Comparison of ENCODE assay signal across 8 cellular contexts in genomic region chr10:12710594-12711343, GRCh38.
A peak's percentile ranks its signal among the peaks of the same experiment; 100 is the strongest.
DNase-seq lines count a peak whose midpoint lies in the region; ATAC-seq and TF ChIP-seq lines count a peak whose summit lies in the region.

No MANE protein-coding gene starts in this region.

- H3K4me2 ChIP-seq in OCI-LY7 (ENCODE audit: low read length), result no peak overlapping the region

- H3K4me1 ChIP-seq in OCI-LY7 (ENCODE audit: insufficient read depth, low read length, poor library complexity, severe bottlenecking), result no peaks in the 10 kb centered on the region
- H3K4me1 ChIP-seq in naive thymus-derived CD4-positive, alpha-beta T cell (ENCODE audit: control insufficient read depth in 2 of 2, insufficient read depth in 2 of 2, low read length in 2 of 2), result no peaks in the 10 kb centered on the region

- no TSS peak for BruUV-seq in OCI-LY7 (replicated peaks; lab: Mats Ljungman, UMichigan)

- H3K4me3 ChIP-seq in OCI-LY7 (ENCODE audit: low read depth, low read length, poor library complexity, severe bottlenecking), result no peak overlapping the region
- no peak overlapping the region for H3K4me3 ChIP-seq in epithelial cell of proximal tubule (ENCODE audit: low read depth, low read length)
- H3K4me3 ChIP-seq in naive thymus-derived CD4-positive, alpha-beta T cell (ENCODE audit: low read length), result no peak overlapping the region

- H3K36me3 ChIP-seq in OCI-LY7 (ENCODE audit: insufficient read depth, low read length), result no peaks in the 10 kb centered on the region
- H3K36me3 ChIP-seq in naive thymus-derived CD4-positive, alpha-beta T cell (ENCODE audit: control insufficient read depth in 2 of 3, insufficient read depth in 3 of 3, low read length in 3 of 3), result no peaks in the 10 kb centered on the region

- H3K4me3 Mint-ChIP-seq in naive thymus-derived CD4-positive, alpha-beta T cell, result peak overlapping the region in 1 of 10 donors; percentile 42

- TF ChIP-seq CTCF in 22Rv1 (IDR thresholded peaks at IDR 0.05), result peak; percentile 93
- peak; percentile 98 for TF ChIP-seq CTCF in OCI-LY7 (conservative IDR thresholded peaks at IDR 0.05; ENCODE audit: low read length)
- peak; percentile 99 for TF ChIP-seq CTCF in epithelial cell of proximal tubule (conservative IDR thresholded peaks at IDR 0.05; ENCODE audit: low read depth, low read length)

- no peaks in the 10 kb centered on the region for H3K9me3 Mint-ChIP-seq in naive thymus-derived CD4-positive, alpha-beta T cell

- no peaks in the 10 kb centered on the region for H3K27me3 ChIP-seq in naive thymus-derived CD4-positive, alpha-beta T cell (ENCODE audit: control insufficient read depth in 2 of 2, insufficient read depth in 2 of 2, low read length in 2 of 2)

- CTCF ChIA-PET in OCI-LY7 (lab: Charles Lee; ENCODE audit: unreplicated experiment), result interaction anchor here (0.6 to 0.8 kb wide), 2 partner anchors 153 to 446 kb away, joined by 3 read pairs; no protein-coding TSS in a partner anchor
- CTCF ChIA-PET in naive thymus-derived CD4-positive, alpha-beta T cell (lab: Charles Lee), result interaction anchor here (0.6 to 6.1 kb wide), 7 partner anchors 8 to 1182 kb away, joined by 3 to 61 read pairs (median 3); no protein-coding TSS in a partner anchor

- H3K27me3 Mint-ChIP-seq in naive thymus-derived CD4-positive, alpha-beta T cell, result no peaks in the 10 kb centered on the region

- H3K79me2 ChIP-seq in OCI-LY7 (ENCODE audit: insufficient read depth, low read depth, low read length), result no peaks in the 10 kb centered on the region

- peak overlapping the region in 4 of 9 donors; percentile 4 to 79 (median 46) for H3K27ac Mint-ChIP-seq in naive thymus-derived CD4-positive, alpha-beta T cell

- no peaks in the 10 kb centered on the region for H3K9me2 ChIP-seq in OCI-LY7 (ENCODE audit: insufficient read depth, low read length)

- H4K20me1 ChIP-seq in OCI-LY7 (ENCODE audit: insufficient read depth, low read length), result 0 out of 2 replicates have a peak, but pooled peaks cover 4% of the 10 kb centered on the region

- DNase-seq in HUDEP-2 (lab: John Stamatoyannopoulos, UW; ENCODE audit: unreplicated experiment in 76 of 76) (peak in 58 of 76 experiments; percentile 4 to 72 (median 42)), OCI-LY7 (ENCODE audit: low spot score) (peak; percentile 73), activated T-cell treated with anti-CD3 and anti-CD28 coated beads for 1 hour (ENCODE audit: low read depth) (peak; percentile 68), epithelial cell of proximal tubule (ENCODE audit: low read depth) (no peak)
- peak; percentile 50 to 83 (median 71) for DNase-seq in naive thymus-derived CD4-positive, alpha-beta T cell
- peak; percentile 49 to 63 for DNase-seq in stimulated activated CD8-positive, alpha-beta memory T cell treated with anti-CD3 and anti-CD28 coated beads, Interleukin-7, amount 100 ng/mL, for 4 hours (ENCODE audit: low read depth in 2 of 2)

- intact Hi-C loops in OCI-LY7 (cut with micrococcal nuclease; ENCODE audit: unreplicated experiment), result loop anchor here (1.0 kb wide), 1 partner anchor 446 kb away; no protein-coding TSS in a partner anchor
- intact Hi-C loops in naive thymus-derived CD4-positive, alpha-beta T cell (cut with micrococcal nuclease), result loop anchor here (1.0 to 5.0 kb wide), 10 partner anchors 17 to 928 kb away; partner anchors contain the start of genes CAMK1D (in 1 of the 2), CDC123 (in 1 of the 2) and NUDT5 (in 1 of the 2)

- H3K36me3 Mint-ChIP-seq in naive thymus-derived CD4-positive, alpha-beta T cell, result peaks cover 0 to 7% (median 0%) of the 10 kb centered on the region in 5 donors

- peak; percentile 53 for ATAC-seq in GM18499 (IDR thresholded peaks at IDR 0.05; ENCODE audit: insufficient read depth, unreplicated experiment)
- ATAC-seq in naive thymus-derived CD4-positive, alpha-beta T cell, result peak; percentile 89

- H3K27ac ChIP-seq in 22Rv1 (no peak overlapping the region), OCI-LY7 (ENCODE audit: low read depth, low read length, poor library complexity, severe bottlenecking) (no peak overlapping the region)
- no peak overlapping the region for H3K27ac ChIP-seq in naive thymus-derived CD4-positive, alpha-beta T cell (ENCODE audit: low read depth, low read length)

- H2AFZ ChIP-seq in OCI-LY7 (ENCODE audit: low read length), result no peak overlapping the region

- no peaks in the 10 kb centered on the region for H3K9me3 ChIP-seq in OCI-LY7 (ENCODE audit: low read length)
- H3K9me3 ChIP-seq in naive thymus-derived CD4-positive, alpha-beta T cell (ENCODE audit: control insufficient read depth in 2 of 3, low read length in 3 of 3), result no peaks in the 10 kb centered on the region

- peaks cover 5 to 53% (median 8%) of the 10 kb centered on the region in 7 donors for H3K4me1 Mint-ChIP-seq in naive thymus-derived CD4-positive, alpha-beta T cell

- POLR2A ChIA-PET in OCI-LY7 (lab: Charles Lee), result interaction anchor here (1.0 to 1.2 kb wide), 3 partner anchors 10 to 226 kb away, joined by 3 to 4 read pairs (median 3); no protein-coding TSS in a partner anchor
- POLR2A ChIA-PET in naive thymus-derived CD4-positive, alpha-beta T cell (lab: Charles Lee), result no interaction called here
